Comparison of ENCODE assay signal across 1 cellular context in the genomic region with DNA sequence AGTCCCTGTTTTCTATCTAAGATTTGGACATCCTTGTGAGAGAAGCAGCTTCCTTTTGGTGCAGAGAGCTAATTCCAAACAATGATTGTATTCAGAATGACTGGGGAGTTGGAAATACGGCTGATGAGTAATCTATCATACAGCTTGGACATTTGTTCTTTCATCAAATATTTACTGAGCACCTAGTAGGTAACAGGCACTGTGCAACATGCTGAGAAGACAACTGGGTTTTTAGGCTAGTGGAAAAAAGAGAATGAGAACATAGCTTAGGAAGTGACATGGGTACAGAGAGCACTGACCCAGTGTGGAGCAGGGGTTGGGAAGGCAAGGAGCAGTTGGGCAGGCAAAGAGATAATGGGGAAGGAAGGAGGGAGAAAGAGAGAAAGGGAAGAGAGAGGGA.
TF ChIP-seq lines count a peak whose summit lies in the region.

No MANE protein-coding gene starts in this region.

TF ChIP-seq in HepG2, 621 proteins besides CTCF, POLR2A, EP300 and RAD21 (continued from another document and continues in another):
- TF ChIP-seq, protein P1, sequence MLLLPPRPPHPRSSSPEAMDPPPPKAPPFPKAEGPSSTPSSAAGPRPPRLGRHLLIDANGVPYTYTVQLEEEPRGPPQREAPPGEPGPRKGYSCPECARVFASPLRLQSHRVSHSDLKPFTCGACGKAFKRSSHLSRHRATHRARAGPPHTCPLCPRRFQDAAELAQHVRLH (CRISPR knock-in tag; IDR thresholded peaks at IDR 0.05; ENCODE audit: borderline replicate concordance, low read depth): no peak
- TF ChIP-seq SP1 (IDR thresholded peaks at IDR 0.05) (no peak), SP1 (CRISPR knock-in tag; IDR thresholded peaks at IDR 0.05) (no peak), MAFK (conservative IDR thresholded peaks at IDR 0.05 in 1 of 2, IDR thresholded peaks at IDR 0.05 in 1 of 2; ENCODE audit: low read length in 2 of 2) (no peak), ZNF792 (CRISPR knock-in tag; IDR thresholded peaks at IDR 0.05) (0 out of 2 replicates have a peak, but pooled peaks have one; percentile 24), NFE2L2 (IDR thresholded peaks at IDR 0.05; ENCODE audit: low read length) (no peak), ZKSCAN5 (CRISPR knock-in tag; IDR thresholded peaks at IDR 0.05) (no peak), ZNF761 (CRISPR knock-in tag; conservative IDR thresholded peaks at IDR 0.05) (no peak), GLI4 (CRISPR knock-in tag; IDR thresholded peaks at IDR 0.05; ENCODE audit: borderline replicate concordance) (no peak), ATRX (CRISPR knock-in tag; IDR thresholded peaks at IDR 0.05; ENCODE audit: borderline replicate concordance) (no peak), SETDB1 (CRISPR knock-in tag; IDR thresholded peaks at IDR 0.05; ENCODE audit: borderline replicate concordance) (no peak), ZBTB46 (CRISPR knock-in tag; IDR thresholded peaks at IDR 0.05; ENCODE audit: borderline replicate concordance) (no peak), ZNF710 (CRISPR knock-in tag; IDR thresholded peaks at IDR 0.05; ENCODE audit: borderline replicate concordance) (peak; percentile 76), MXD1 (CRISPR knock-in tag; IDR thresholded peaks at IDR 0.05) (no peak), RAD51 (IDR thresholded peaks at IDR 0.05; ENCODE audit: borderline replicate concordance) (no peak), CEBPB (IDR thresholded peaks at IDR 0.05; ENCODE audit: borderline replicate concordance, low read depth, low read length) (no peak), TCF7L2 (IDR thresholded peaks at IDR 0.05; ENCODE audit: low read depth, low read length) (no peak), BATF2 (CRISPR knock-in tag; IDR thresholded peaks at IDR 0.05) (no peak), NR2C2 (CRISPR knock-in tag; IDR thresholded peaks at IDR 0.05; ENCODE audit: borderline replicate concordance) (no peak), PHB2 (IDR thresholded peaks at IDR 0.05; ENCODE audit: partially characterized antibody) (no peak), DRAP1 (CRISPR knock-in tag; IDR thresholded peaks at IDR 0.05) (no peak), ZBTB8A (CRISPR knock-in tag; IDR thresholded peaks at IDR 0.05; ENCODE audit: borderline replicate concordance, low read depth) (no peak), NKX3-1 (CRISPR knock-in tag; IDR thresholded peaks at IDR 0.05) (no peak), NAIF1 (CRISPR knock-in tag; IDR thresholded peaks at IDR 0.05; ENCODE audit: borderline replicate concordance) (no peak), ZNF207 (IDR thresholded peaks at IDR 0.05; ENCODE audit: borderline replicate concordance) (no peak), HDAC1 (CRISPR knock-in tag; IDR thresholded peaks at IDR 0.05) (no peak), ZNF569 (CRISPR knock-in tag; IDR thresholded peaks at IDR 0.05; ENCODE audit: borderline replicate concordance) (no peak), NR2F1 (CRISPR knock-in tag; IDR thresholded peaks at IDR 0.05) (no peak), HNRNPH1 (optimal IDR thresholded peaks at IDR 0.05; ENCODE audit: low read depth, low read length) (no peak), RFX3 (CRISPR knock-in tag; IDR thresholded peaks at IDR 0.05) (no peak), GATAD2A (CRISPR knock-in tag; IDR thresholded peaks at IDR 0.05) (peak; percentile 65), ETV6 (CRISPR knock-in tag; conservative IDR thresholded peaks at IDR 0.05) (no peak), SIX4 (CRISPR knock-in tag; IDR thresholded peaks at IDR 0.05) (no peak), HNRNPL (IDR thresholded peaks at IDR 0.05; ENCODE audit: low read depth, low read length) (no peak), ZNF564 (CRISPR knock-in tag; IDR thresholded peaks at IDR 0.05) (no peak), ESRRA (CRISPR knock-in tag; IDR thresholded peaks at IDR 0.05; ENCODE audit: low read depth) (no peak), MLX (CRISPR knock-in tag; IDR thresholded peaks at IDR 0.05) (no peak), ZNF646 (CRISPR knock-in tag; IDR thresholded peaks at IDR 0.05) (no peak), U2AF2 (IDR thresholded peaks at IDR 0.05; ENCODE audit: low read depth, low read length) (no peak), PRMT3 (CRISPR knock-in tag; IDR thresholded peaks at IDR 0.05; ENCODE audit: borderline replicate concordance, low read depth) (no peak), ARNTL (CRISPR knock-in tag; IDR thresholded peaks at IDR 0.05) (no peak), FOXM1 (CRISPR knock-in tag; IDR thresholded peaks at IDR 0.05) (no peak), ZNF121 (CRISPR knock-in tag; IDR thresholded peaks at IDR 0.05) (no peak), KDM1A (CRISPR knock-in tag; IDR thresholded peaks at IDR 0.05) (0 out of 2 replicates have a peak, but pooled peaks have one; percentile 35)
- TF ChIP-seq, protein P2, sequence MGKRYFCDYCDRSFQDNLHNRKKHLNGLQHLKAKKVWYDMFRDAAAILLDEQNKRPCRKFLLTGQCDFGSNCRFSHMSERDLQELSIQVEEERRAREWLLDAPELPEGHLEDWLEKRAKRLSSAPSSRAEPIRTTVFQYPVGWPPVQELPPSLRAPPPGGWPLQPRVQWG (CRISPR knock-in tag; IDR thresholded peaks at IDR 0.05; ENCODE audit: borderline replicate concordance, low read depth): no peak
- TF ChIP-seq, protein P3, sequence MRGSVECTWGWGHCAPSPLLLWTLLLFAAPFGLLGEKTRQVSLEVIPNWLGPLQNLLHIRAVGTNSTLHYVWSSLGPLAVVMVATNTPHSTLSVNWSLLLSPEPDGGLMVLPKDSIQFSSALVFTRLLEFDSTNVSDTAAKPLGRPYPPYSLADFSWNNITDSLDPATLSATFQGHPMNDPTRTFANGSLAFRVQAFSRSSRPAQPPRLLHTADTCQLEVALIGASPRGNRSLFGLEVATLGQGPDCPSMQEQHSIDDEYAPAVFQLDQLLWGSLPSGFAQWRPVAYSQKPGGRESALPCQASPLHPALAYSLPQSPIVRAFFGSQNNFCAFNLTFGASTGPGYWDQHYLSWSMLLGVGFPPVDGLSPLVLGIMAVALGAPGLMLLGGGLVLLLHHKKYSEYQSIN (CRISPR knock-in tag; IDR thresholded peaks at IDR 0.05; ENCODE audit: borderline replicate concordance): no peak
- TF ChIP-seq, protein P4, sequence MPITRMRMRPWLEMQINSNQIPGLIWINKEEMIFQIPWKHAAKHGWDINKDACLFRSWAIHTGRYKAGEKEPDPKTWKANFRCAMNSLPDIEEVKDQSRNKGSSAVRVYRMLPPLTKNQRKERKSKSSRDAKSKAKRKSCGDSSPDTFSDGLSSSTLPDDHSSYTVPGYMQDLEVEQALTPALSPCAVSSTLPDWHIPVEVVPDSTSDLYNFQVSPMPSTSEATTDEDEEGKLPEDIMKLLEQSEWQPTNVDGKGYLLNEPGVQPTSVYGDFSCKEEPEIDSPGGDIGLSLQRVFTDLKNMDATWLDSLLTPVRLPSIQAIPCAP (CRISPR knock-in tag; IDR thresholded peaks at IDR 0.05; ENCODE audit: low read depth): no peak
- TF ChIP-seq, protein P5, sequence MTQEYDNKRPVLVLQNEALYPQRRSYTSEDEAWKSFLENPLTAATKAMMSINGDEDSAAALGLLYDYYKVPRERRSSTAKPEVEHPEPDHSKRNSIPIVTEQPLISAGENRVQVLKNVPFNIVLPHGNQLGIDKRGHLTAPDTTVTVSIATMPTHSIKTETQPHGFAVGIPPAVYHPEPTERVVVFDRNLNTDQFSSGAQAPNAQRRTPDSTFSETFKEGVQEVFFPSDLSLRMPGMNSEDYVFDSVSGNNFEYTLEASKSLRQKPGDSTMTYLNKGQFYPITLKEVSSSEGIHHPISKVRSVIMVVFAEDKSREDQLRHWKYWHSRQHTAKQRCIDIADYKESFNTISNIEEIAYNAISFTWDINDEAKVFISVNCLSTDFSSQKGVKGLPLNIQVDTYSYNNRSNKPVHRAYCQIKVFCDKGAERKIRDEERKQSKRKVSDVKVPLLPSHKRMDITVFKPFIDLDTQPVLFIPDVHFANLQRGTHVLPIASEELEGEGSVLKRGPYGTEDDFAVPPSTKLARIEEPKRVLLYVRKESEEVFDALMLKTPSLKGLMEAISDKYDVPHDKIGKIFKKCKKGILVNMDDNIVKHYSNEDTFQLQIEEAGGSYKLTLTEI (CRISPR knock-in tag; conservative IDR thresholded peaks at IDR 0.05): no peak
